4 cellular contexts compared by ENCODE assay signal in the genomic region with DNA sequence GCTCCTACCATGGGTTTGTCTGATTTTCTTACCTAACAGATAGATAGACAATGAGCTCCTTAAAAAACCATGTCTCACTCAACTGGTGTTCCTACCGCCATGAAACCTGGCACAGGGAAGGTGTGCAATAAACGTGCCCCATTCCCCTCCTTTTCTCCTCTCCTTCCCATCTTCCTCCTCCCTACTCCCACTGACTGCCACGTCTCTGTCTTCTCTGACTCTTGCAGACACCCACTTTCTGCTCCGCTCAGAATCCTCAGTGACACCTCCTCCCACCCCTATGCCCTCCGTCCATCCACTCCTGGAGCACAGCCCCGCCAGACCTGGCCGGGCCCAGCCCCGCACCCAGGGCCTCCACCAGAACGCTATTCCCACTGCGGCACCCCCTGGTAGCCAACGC. TPM values are rescaled to one million over a fixed set of nuclear protein-coding genes. Genes with fewer than 3 reads are reported as not detected.
"Had no signal": no experiment of that assay in that cellular context is flagged by ENCODE, and none has a peak within 500 bp of the region (broad histone marks: within the 10 kb centered on the region; RNA-seq: fewer than 3 reads in every experiment).

No MANE protein-coding gene starts in this region.

- H3K4me3 ChIP-seq: GM12878 had no signal

- ATAC-seq: GM12878 had no signal

- DNase-seq: GDM1, GF-D8 had no signal

RNA-seq across cellular contexts. Expression of gene HMGB4, which starts 52.9 kb away (rescaled TPM):
- total RNA-seq: G401, GM12878 had no signal
- polyA plus RNA-seq: GM12878 had no signal
